21 cellular contexts compared by ENCODE assay signal in genomic region chr3:99709686-99710085, GRCh38.
DNase-seq lines count a peak whose midpoint lies in the region; ATAC-seq, FAIRE-seq and TF ChIP-seq lines count a peak whose summit lies in the region.
"Had no signal": no experiment of that assay in that cellular context is flagged by ENCODE, and none has a peak within 500 bp of the region (broad histone marks: within the 10 kb centered on the region; RNA-seq: fewer than 3 reads in every experiment).

No MANE protein-coding gene starts in this region.

- H3K27ac ChIP-seq in RWPE2 (ENCODE audit: poor library complexity, severe bottlenecking) = peak overlapping the region; percentile 13
- no peak overlapping the region for H3K27ac ChIP-seq in astrocyte (ENCODE audit: low read depth, low read length)
- peak overlapping the region; percentile 57 to 72 for H3K27ac ChIP-seq in tibial artery
- H3K27ac ChIP-seq in colonic mucosa = no peak overlapping the region
- H3K27ac ChIP-seq: BLaER1 had no signal

- no peak for FAIRE-seq in astrocyte (lab: Jason Lieb, UNC)
- FAIRE-seq: A204.1, HTR-8/SVneo had no signal

- DNase-seq in RWPE2 (ENCODE audit: low spot score) = no peak
- DNase-seq in astrocyte (ENCODE audit: low read depth) = peak; percentile 59
- DNase-seq in fibroblast of pulmonary artery (ENCODE audit: low read depth) = peak; percentile 39
- DNase-seq in tibial artery = no peak
- DNase-seq in pons (ENCODE audit: low spot score) = no peak
- no peak for DNase-seq in colonic mucosa
- DNase-seq in activated CD4-positive, alpha-beta T cell treated with anti-CD3 and anti-CD28 coated beads, Interleukin-2, amount 50 U/mL, for 48 hours = no peak
- DNase-seq: AML-193; CD4-positive, alpha-beta memory T cell; DMS153; DMS79; GDM1; GOT3; H7; HFFc6; IMR-90 had no signal

- H2AFZ ChIP-seq in astrocyte (ENCODE audit: low read depth, low read length) = no peak overlapping the region

- H3K9me3 ChIP-seq in RWPE2 (ENCODE audit: severe bottlenecking) (no peaks in the 10 kb centered on the region), astrocyte (ENCODE audit: insufficient read depth, low read depth, low read length) (no peaks in the 10 kb centered on the region), tibial artery (no peaks in the 10 kb centered on the region), colonic mucosa (no peaks in the 10 kb centered on the region)
- H3K9me3 ChIP-seq: BLaER1 had no signal

- H4K20me1 ChIP-seq in astrocyte (ENCODE audit: insufficient read depth, low read length) = no peaks in the 10 kb centered on the region
- H4K20me1 ChIP-seq: BLaER1 had no signal

- H3K4me1 Mint-ChIP-seq in astrocyte (ENCODE audit: low read depth, unreplicated experiment) = peaks cover 34% of the 10 kb centered on the region
- H3K4me1 Mint-ChIP-seq: CD14-positive monocyte; CD4-positive, alpha-beta memory T cell had no signal

- H3K4me2 ChIP-seq in astrocyte (ENCODE audit: low read length) = no peak overlapping the region
- H3K4me2 ChIP-seq: BLaER1 had no signal

- peaks cover 3% of the 10 kb centered on the region for H3K36me3 Mint-ChIP-seq in astrocyte (ENCODE audit: low read depth, unreplicated experiment)
- H3K36me3 Mint-ChIP-seq: CD14-positive monocyte; CD4-positive, alpha-beta memory T cell had no signal

- no peak for ATAC-seq in RWPE2 (ENCODE audit: low read depth)
- ATAC-seq: HCT116 had no signal

- no peaks in the 10 kb centered on the region for H3K9me3 Mint-ChIP-seq in astrocyte (ENCODE audit: unreplicated experiment)
- H3K9me3 Mint-ChIP-seq: CD4-positive, alpha-beta memory T cell; HFFc6 had no signal

- H3K4me3 ChIP-seq in RWPE2 (ENCODE audit: severe bottlenecking) = no peak overlapping the region
- H3K4me3 ChIP-seq in astrocyte (ENCODE audit: insufficient read depth, low read depth, low read length) = no peak overlapping the region
- no peak overlapping the region for H3K4me3 ChIP-seq in fibroblast of pulmonary artery (replicated peaks; ENCODE audit: low read depth, low read length)
- no peak overlapping the region for H3K4me3 ChIP-seq in tibial artery
- H3K4me3 ChIP-seq in colonic mucosa = no peak overlapping the region
- H3K4me3 ChIP-seq: BLaER1 had no signal

- no peak overlapping the region for H3K9ac ChIP-seq in astrocyte (ENCODE audit: low read length)
- H3K9ac ChIP-seq in colonic mucosa (ENCODE audit: low read depth in 2 of 2, low read length in 2 of 2) = no peak overlapping the region
- H3K9ac ChIP-seq: BLaER1 had no signal

- H3K4me3 Mint-ChIP-seq in astrocyte (ENCODE audit: unreplicated experiment) = no peak overlapping the region
- H3K4me3 Mint-ChIP-seq: CD14-positive monocyte; CD4-positive, alpha-beta memory T cell; HFFc6 had no signal

- intact Hi-C loops in tibial artery (cut with DNase I; ENCODE audit: low total_unique reads) (no loop called here), colonic mucosa (cut with DNase I) (no loop called here)

- H3K27me3 Mint-ChIP-seq in astrocyte (ENCODE audit: low read depth, unreplicated experiment) = no peaks in the 10 kb centered on the region

- no peaks in the 10 kb centered on the region for H3K4me1 ChIP-seq in RWPE2 (ENCODE audit: insufficient read depth, poor library complexity, severe bottlenecking)
- H3K4me1 ChIP-seq in astrocyte (ENCODE audit: insufficient read depth, low read length) = peaks cover 20% of the 10 kb centered on the region
- peaks cover 0 to 100% (median 24%) of the 10 kb centered on the region in 4 donors for H3K4me1 ChIP-seq in tibial artery
- H3K4me1 ChIP-seq in colonic mucosa = no peaks in the 10 kb centered on the region
- H3K4me1 ChIP-seq: BLaER1 had no signal

- TF ChIP-seq CTCF in RWPE2 (IDR thresholded peaks at IDR 0.05; ENCODE audit: poor library complexity, severe bottlenecking) = no peak
- TF ChIP-seq CTCF in astrocyte (IDR thresholded peaks at IDR 0.05; ENCODE audit: insufficient read depth, low read depth, low read length) = no peak
- no peak for TF ChIP-seq CTCF in fibroblast of pulmonary artery (IDR thresholded peaks at IDR 0.05; ENCODE audit: low read length, missing control alignments)
- TF ChIP-seq CTCF in tibial artery (IDR thresholded peaks at IDR 0.05) = no peak
- TF ChIP-seq CTCF in colonic mucosa (IDR thresholded peaks at IDR 0.05) = no peak

- H3K79me2 ChIP-seq in astrocyte (ENCODE audit: insufficient read depth, low read length) = no peaks in the 10 kb centered on the region

- H3K27me3 ChIP-seq in RWPE2 (ENCODE audit: insufficient read depth, poor library complexity, severe bottlenecking) (no peaks in the 10 kb centered on the region), astrocyte (ENCODE audit: insufficient read depth, low read length) (no peaks in the 10 kb centered on the region), tibial artery (no peaks in the 10 kb centered on the region), colonic mucosa (no peaks in the 10 kb centered on the region)
- H3K27me3 ChIP-seq: BLaER1 had no signal

- no peak overlapping the region for H3K27ac Mint-ChIP-seq in astrocyte (ENCODE audit: unreplicated experiment)
- H3K27ac Mint-ChIP-seq: CD14-positive monocyte; CD4-positive, alpha-beta memory T cell; HFFc6 had no signal

- H3K36me3 ChIP-seq in RWPE2 (ENCODE audit: low read depth) (peaks cover 23% of the 10 kb centered on the region), astrocyte (ENCODE audit: insufficient read depth, low read length) (peaks cover 19% of the 10 kb centered on the region), tibial artery (peaks cover 0 to 13% (median 12%) of the 10 kb centered on the region in 3 donors), colonic mucosa (no peaks in the 10 kb centered on the region)
- H3K36me3 ChIP-seq: BLaER1 had no signal

Comparison
In these comparisons a context has a peak if more than half of its experiments do, and no peak if none do; other contexts are left out.
1. DNase-seq: peak in astrocyte (single experiment) and fibroblast of pulmonary artery (single experiment); none in RWPE2 (single experiment), tibial artery (0 of 2), pons (single experiment), colonic mucosa (single experiment) and activated CD4-positive, alpha-beta T cell treated with anti-CD3 and anti-CD28 coated beads, Interleukin-2, amount 50 U/mL, for 48 hours (0 of 2).
2. H3K27ac ChIP-seq: peak in RWPE2 (single experiment) and tibial artery (2 of 2); none in astrocyte (single experiment) and colonic mucosa (single experiment).